25 cellular contexts compared by ENCODE assay signal in genomic region chr1:21664806-21665588, GRCh38. TPM values are rescaled to one million over a fixed set of nuclear protein-coding genes. Genes with fewer than 3 reads are reported as not detected.
A peak's percentile ranks its signal among the peaks of the same experiment; 100 is the strongest.
DNase-seq lines count a peak whose midpoint lies in the region; ATAC-seq and TF ChIP-seq lines count a peak whose summit lies in the region.
"Had no signal": no experiment of that assay in that cellular context is flagged by ENCODE, and none has a peak within 500 bp of the region (broad histone marks: within the 10 kb centered on the region; RNA-seq: fewer than 3 reads in every experiment).

No MANE protein-coding gene starts in this region.

- TF ChIP-seq POLR2A in sigmoid colon (IDR thresholded peaks at IDR 0.05) = no peak

- H3K27me3 ChIP-seq in sigmoid colon = peaks cover 28 to 97% (median 67%) of the 10 kb centered on the region in 3 donors

- H3K27me3 Mint-ChIP-seq in chondrocyte (ENCODE audit: low read depth) = peaks cover 16% of the 10 kb centered on the region

- WGBS in sigmoid colon, 2 donors = 63 to 80% methylated on average over 10 of the region's 10 CpGs

- no peaks in the 10 kb centered on the region for H3K9me3 Mint-ChIP-seq in chondrocyte (ENCODE audit: low read depth)
- H3K9me3 Mint-ChIP-seq: activated naive CD8-positive, alpha-beta T cell treated with anti-CD3 and anti-CD28 coated beads, Interleukin-2, amount 50 U/mL, for 24 hours; natural killer cell; WTC11 had no signal

- no peak for TF ChIP-seq CTCF in chondrocyte (IDR thresholded peaks at IDR 0.05)
- no peak for TF ChIP-seq CTCF in sigmoid colon (IDR thresholded peaks at IDR 0.05)

- peak; percentile 48 for DNase-seq in activated CD8-positive, alpha-beta memory T cell treated with anti-CD3 and anti-CD28 coated beads, Interleukin-2, amount 50 U/mL, for 48 hours
- DNase-seq in activated CD8-positive, alpha-beta memory T cell treated with anti-CD3 and anti-CD28 coated beads for 24 hours = no peak
- DNase-seq in CD1c-positive myeloid dendritic cell (ENCODE audit: extremely low spot score) (peak; percentile 33), chondrocyte (ENCODE audit: low spot score) (peak; percentile 61), sigmoid colon (peak; percentile 27), foreskin melanocyte (no peak)
- DNase-seq: activated CD4-positive, alpha-beta T cell treated with anti-CD3 and anti-CD28 coated beads, Interleukin-2, amount 50 U/mL, for 4 hours; activated gamma-delta T cell; activated naive CD8-positive, alpha-beta T cell treated with anti-CD3 and anti-CD28 coated beads, Interleukin-2, amount 50 U/mL, for 24 hours; effector CD8-positive, alpha-beta T cell; glutamatergic neuron; GOT3; islet precursor cell; lower lobe of right lung; natural killer cell; NCI-H1105; NCI-H2029; NCI-H69; stimulated activated CD4-positive, alpha-beta T cell treated with anti-CD3 and anti-CD28 coated beads, Interleukin-2, amount 100 ng/mL, for 24 hours had no signal

- H3K4me1 ChIP-seq in sigmoid colon = peaks cover 0 to 20% (median 17%) of the 10 kb centered on the region in 4 donors

- H3K36me3 ChIP-seq in sigmoid colon = no peaks in the 10 kb centered on the region
- H3K36me3 ChIP-seq: lower lobe of right lung, Peyer's patch had no signal

- H3K4me3 ChIP-seq in sigmoid colon = no peak overlapping the region
- H3K4me3 ChIP-seq: lower lobe of right lung, Peyer's patch, smooth muscle cell had no signal

- no peaks in the 10 kb centered on the region for H3K36me3 Mint-ChIP-seq in chondrocyte (ENCODE audit: low read depth)
- H3K36me3 Mint-ChIP-seq: natural killer cell, WTC11 had no signal

- no peaks in the 10 kb centered on the region for H3K9me3 ChIP-seq in sigmoid colon
- H3K9me3 ChIP-seq: lower lobe of right lung, Peyer's patch had no signal

- no peak for ATAC-seq in GM21423 (IDR thresholded peaks at IDR 0.05; ENCODE audit: unreplicated experiment)
- ATAC-seq in HG03571 (IDR thresholded peaks at IDR 0.05; ENCODE audit: unreplicated experiment) = no peak
- ATAC-seq: activated naive CD8-positive, alpha-beta T cell treated with anti-CD3 and anti-CD28 coated beads, Interleukin-2, amount 50 U/mL, for 24 hours; natural killer cell had no signal

- TF ChIP-seq EP300 in sigmoid colon (IDR thresholded peaks at IDR 0.05) = no peak

- intact Hi-C loops in sigmoid colon (cut with DNase I) = no loop called here

- no peak overlapping the region for H3K27ac ChIP-seq in sigmoid colon
- H3K27ac ChIP-seq: epithelial cell of prostate, lower lobe of right lung, Peyer's patch had no signal

- H3K4me3 Mint-ChIP-seq in chondrocyte (ENCODE audit: unreplicated experiment) = no peak overlapping the region
- H3K4me3 Mint-ChIP-seq: activated naive CD8-positive, alpha-beta T cell treated with anti-CD3 and anti-CD28 coated beads, Interleukin-2, amount 50 U/mL, for 24 hours; natural killer cell; WTC11 had no signal

- peaks cover 7% of the 10 kb centered on the region for H3K4me1 Mint-ChIP-seq in chondrocyte (ENCODE audit: low read depth)

- no peak overlapping the region for H3K27ac Mint-ChIP-seq in chondrocyte (ENCODE audit: unreplicated experiment)
- H3K27ac Mint-ChIP-seq: activated naive CD8-positive, alpha-beta T cell treated with anti-CD3 and anti-CD28 coated beads, Interleukin-2, amount 50 U/mL, for 24 hours; natural killer cell; WTC11 had no signal

RNA-seq across cellular contexts. Expression of gene RAP1GAP, which starts 4.2 kb away (rescaled TPM):
- 1.1 to 2.2 TPM (median 1.8 TPM) in 3 replicates for total RNA-seq in chondrocyte
- total RNA-seq in sigmoid colon = under 1 TPM in 3 of 4 donors, not detected in 1; 0.33 to 0.71 (median 0.54) TPM
- 10 to 100 TPM; 24.3 to 47.4 (median 43.9) TPM for polyA plus RNA-seq in sigmoid colon

Comparison
In these comparisons a context has a peak if more than half of its experiments do, and no peak if none do; other contexts are left out.
1. DNase-seq: peak in activated CD8-positive, alpha-beta memory T cell treated with anti-CD3 and anti-CD28 coated beads, Interleukin-2, amount 50 U/mL, for 48 hours (single experiment), CD1c-positive myeloid dendritic cell (single experiment), chondrocyte (single experiment) and sigmoid colon (single experiment); none in activated CD8-positive, alpha-beta memory T cell treated with anti-CD3 and anti-CD28 coated beads for 24 hours (single experiment) and foreskin melanocyte (single experiment).